Comparison of ENCODE assay signal across 8 cellular contexts in genomic region chr7:4776160-4776623, GRCh38. TPM values are rescaled to one million over a fixed set of nuclear protein-coding genes. Genes with fewer than 3 reads are reported as not detected.
DNase-seq lines count a peak whose midpoint lies in the region; ATAC-seq and TF ChIP-seq lines count a peak whose summit lies in the region.

No MANE protein-coding gene starts in this region.

- in situ Hi-C loops in astrocyte of the spinal cord (cut with HindIII; ENCODE audit: low sequenced_read_pairs), result no loop called here

- ATAC-seq in activated T-cell treated with anti-CD3 and anti-CD28 coated beads, Interleukin-2, amount 50 U/mL, for 72 hours (replicated peaks in 1 of 2), result no peak
- ATAC-seq in GM19351 (IDR thresholded peaks at IDR 0.05; ENCODE audit: unreplicated experiment) (no peak), HG02798 (IDR thresholded peaks at IDR 0.05; ENCODE audit: poor library complexity, unreplicated experiment) (no peak)

- no peak for TF ChIP-seq EP300 in tibial nerve (IDR thresholded peaks at IDR 0.05)

- H3K9me3 ChIP-seq in liver (ENCODE audit: control insufficient read depth in 4 of 4, low read length in 3 of 4) (no peaks in the 10 kb centered on the region), tibial nerve (no peaks in the 10 kb centered on the region)

- peak overlapping the region; percentile 90 for H3K27ac Mint-ChIP-seq in activated T-cell treated with anti-CD3 and anti-CD28 coated beads, Interleukin-2, amount 50 U/mL, for 72 hours

- H3K36me3 ChIP-seq in liver (ENCODE audit: control insufficient read depth in 4 of 4, insufficient read depth in 3 of 4, low read depth in 1 of 4, low read length in 3 of 4), result peaks cover 0 to 6% (median 2%) of the 10 kb centered on the region in 4 donors
- peaks cover 0 to 24% (median under 1%) of the 10 kb centered on the region in 3 donors for H3K36me3 ChIP-seq in tibial nerve

- peak overlapping the region; percentile 83 to 93 for H3K9ac ChIP-seq in liver (ENCODE audit: low read depth in 1 of 2, low read length in 2 of 2)

- TF ChIP-seq RAD21 in liver (IDR thresholded peaks at IDR 0.05), result no peak

- peak overlapping the region; percentile 95 to 97 for H3K27ac ChIP-seq in liver (ENCODE audit: low read depth in 1 of 2, low read length in 2 of 2)
- peak overlapping the region; percentile 92 to 98 (median 94) for H3K27ac ChIP-seq in tibial nerve

- WGBS in liver, result 44% methylated on average over 16 of the region's 16 CpGs
- 45 to 50% methylated on average over 16 of the region's 16 CpGs for WGBS in tibial nerve, 2 donors

- no peak for DNase-seq in activated T-cell treated with anti-CD3 and anti-CD28 coated beads, Interleukin-2, amount 50 U/mL, for 72 hours
- DNase-seq in activated T-cell treated with anti-CD3 and anti-CD28 coated beads, Interleukin-2, amount 50 U/mL, for 48 hours, result no peak
- DNase-seq in astrocyte of the spinal cord (ENCODE audit: low read depth, low spot score) (no peak), tibial nerve (ENCODE audit: low spot score in 2 of 2) (no peak), GF-D8 (lab: John Stamatoyannopoulos, UW) (no peak)

- no peaks in the 10 kb centered on the region for H3K27me3 ChIP-seq in liver (ENCODE audit: control insufficient read depth in 4 of 4, insufficient read depth in 4 of 4, low read length in 3 of 4)
- H3K27me3 ChIP-seq in tibial nerve, result no peaks in the 10 kb centered on the region

- TF ChIP-seq POLR2A in tibial nerve (IDR thresholded peaks at IDR 0.05), result no peak

- H3K4me1 Mint-ChIP-seq in activated T-cell treated with anti-CD3 and anti-CD28 coated beads, Interleukin-2, amount 50 U/mL, for 72 hours (ENCODE audit: low read depth), result peaks cover 48% of the 10 kb centered on the region

- no peak for TF ChIP-seq CTCF in astrocyte of the spinal cord (IDR thresholded peaks at IDR 0.05; ENCODE audit: low read depth, low read length)
- no peak for TF ChIP-seq CTCF in liver (IDR thresholded peaks at IDR 0.05; ENCODE audit: low read depth, low read length, missing input control)
- TF ChIP-seq CTCF in tibial nerve (IDR thresholded peaks at IDR 0.05), result no peak

- H3K4me3 ChIP-seq in astrocyte of the spinal cord (ENCODE audit: low read depth, low read length) (peak overlapping the region; percentile 92), liver (ENCODE audit: low read depth in 1 of 3, low read length in 3 of 3) (peak overlapping the region; percentile 85 to 97 (median 92)), tibial nerve (peak overlapping the region; percentile 83 to 98 (median 94))

- H3K4me3 Mint-ChIP-seq in activated T-cell treated with anti-CD3 and anti-CD28 coated beads, Interleukin-2, amount 50 U/mL, for 72 hours, result peak overlapping the region; percentile 93 to 98

- peaks cover 0 to 4% of the 10 kb centered on the region in 2 donors for H3K36me3 Mint-ChIP-seq in activated T-cell treated with anti-CD3 and anti-CD28 coated beads, Interleukin-2, amount 50 U/mL, for 72 hours (ENCODE audit: insufficient read depth in 2 of 2)

- H3K4me1 ChIP-seq in liver (ENCODE audit: control insufficient read depth in 4 of 4, insufficient read depth in 4 of 4, low read length in 3 of 4) (peaks cover 4 to 30% (median 26%) of the 10 kb centered on the region in 4 donors), tibial nerve (peaks cover 0 to 40% (median 12%) of the 10 kb centered on the region in 4 donors)

- no peaks in the 10 kb centered on the region for H3K9me3 Mint-ChIP-seq in activated T-cell treated with anti-CD3 and anti-CD28 coated beads, Interleukin-2, amount 50 U/mL, for 72 hours

- no peaks in the 10 kb centered on the region for H3K27me3 Mint-ChIP-seq in activated T-cell treated with anti-CD3 and anti-CD28 coated beads, Interleukin-2, amount 50 U/mL, for 72 hours (ENCODE audit: low read depth)

TF ChIP-seq in liver, 16 proteins besides CTCF, POLR2A, EP300 and RAD21:
- TF ChIP-seq TAF1 (conservative IDR thresholded peaks at IDR 0.05) (peak; percentile 1), GABPA (IDR thresholded peaks at IDR 0.05 in 1 of 2, conservative IDR thresholded peaks at IDR 0.05 in 1 of 2) (no peak), EGR1 (IDR thresholded peaks at IDR 0.05; ENCODE audit: low read depth in 2 of 2) (no peak)
TF ChIP-seq in liver: peak in this region for 1.

RNA-seq across cellular contexts. Expression of gene AP5Z1, which starts 0.8 kb away (rescaled TPM):
- 10 to 100 TPM; 38.1 to 39.0 TPM for total RNA-seq in activated T-cell treated with anti-CD3 and anti-CD28 coated beads, Interleukin-2, amount 50 U/mL, for 72 hours
- 10 to 100 TPM; 14.5 to 16.0 TPM for total RNA-seq in liver
- 10 to 100 TPM; 10.2 to 14.0 TPM for polyA plus RNA-seq in liver
- total RNA-seq in tibial nerve, result 10 to 100 TPM; 26.0 to 61.8 (median 40.7) TPM
